ENCODE assay signal across 8 cellular contexts in genomic region chr2:191020742-191021381, GRCh38.
DNase-seq lines count a peak whose midpoint lies in the region; ATAC-seq, FAIRE-seq and TF ChIP-seq lines count a peak whose summit lies in the region.

No MANE protein-coding gene starts in this region.

- FAIRE-seq in H54 (lab: Jason Lieb, UNC) = no peak

- H3K4me3 Mint-ChIP-seq in stimulated activated effector memory CD8-positive, alpha-beta T cell treated with anti-CD3 and anti-CD28 coated beads, Interleukin-12 subunit alpha, Interleukin-12 subunit beta, amount 100 ng/mL, for 72 hours = no peak overlapping the region

- DNase-seq in AG09319 (ENCODE audit: extremely low read depth, low read depth) (peak; percentile 74), astrocyte of the cerebellum (ENCODE audit: low read depth) (peak; percentile 33), inferior parietal cortex (ENCODE audit: extremely low spot score) (peak; percentile 45), H54 (ENCODE audit: insufficient read length, low spot score) (no peak)
- DNase-seq in stimulated activated effector memory CD8-positive, alpha-beta T cell treated with anti-CD3 and anti-CD28 coated beads, Interleukin-12 subunit alpha, Interleukin-12 subunit beta, amount 100 ng/mL, for 72 hours (ENCODE audit: low spot score in 2 of 2) = peak; percentile 53 to 87

- peak; percentile 6 for ATAC-seq in GM18520 (IDR thresholded peaks at IDR 0.05; ENCODE audit: unreplicated experiment)
- ATAC-seq in HG03039 (IDR thresholded peaks at IDR 0.05; ENCODE audit: unreplicated experiment) = peak; percentile 16
- ATAC-seq in stimulated activated effector memory CD8-positive, alpha-beta T cell treated with anti-CD3 and anti-CD28 coated beads, Interleukin-12 subunit alpha, Interleukin-12 subunit beta, amount 100 ng/mL, for 72 hours = peak; percentile 73

- peak overlapping the region; percentile 97 for H3K4me2 ChIP-seq in OCI-LY3 (ENCODE audit: low read length)

- no peaks in the 10 kb centered on the region for H3K36me3 ChIP-seq in OCI-LY3 (replicated peaks; ENCODE audit: low read depth, low read length)

- 0 out of 2 replicates have a peak overlapping the region, but pooled peaks have one; percentile 31 for H2AFZ ChIP-seq in OCI-LY3 (ENCODE audit: low read depth, low read length)

- peaks cover 4% of the 10 kb centered on the region for H3K36me3 Mint-ChIP-seq in stimulated activated effector memory CD8-positive, alpha-beta T cell treated with anti-CD3 and anti-CD28 coated beads, Interleukin-12 subunit alpha, Interleukin-12 subunit beta, amount 100 ng/mL, for 72 hours

- H3K27ac ChIP-seq in OCI-LY3 (ENCODE audit: low read length) = peak overlapping the region; percentile 66

- peak overlapping the region; percentile 92 for H3K9ac ChIP-seq in OCI-LY3 (ENCODE audit: low read length)

- no peaks in the 10 kb centered on the region for H3K79me2 ChIP-seq in OCI-LY3 (ENCODE audit: low read length)

- H3K9me3 Mint-ChIP-seq in stimulated activated effector memory CD8-positive, alpha-beta T cell treated with anti-CD3 and anti-CD28 coated beads, Interleukin-12 subunit alpha, Interleukin-12 subunit beta, amount 100 ng/mL, for 72 hours = peaks cover 5% of the 10 kb centered on the region

- peaks cover 29% of the 10 kb centered on the region for H3K4me1 Mint-ChIP-seq in stimulated activated effector memory CD8-positive, alpha-beta T cell treated with anti-CD3 and anti-CD28 coated beads, Interleukin-12 subunit alpha, Interleukin-12 subunit beta, amount 100 ng/mL, for 72 hours

- no peaks in the 10 kb centered on the region for H3K9me3 ChIP-seq in OCI-LY3 (ENCODE audit: insufficient read depth, low read length)

- no peak for TF ChIP-seq CTCF in AG09319 (IDR thresholded peaks at IDR 0.05; ENCODE audit: low read depth, low read length)
- TF ChIP-seq CTCF in OCI-LY3 (IDR thresholded peaks at IDR 0.05; ENCODE audit: low read depth, low read length) = no peak
- TF ChIP-seq CTCF in astrocyte of the cerebellum (IDR thresholded peaks at IDR 0.05; ENCODE audit: low read depth, low read length, missing control alignments) = no peak

- no peaks in the 10 kb centered on the region for H4K20me1 ChIP-seq in OCI-LY3 (ENCODE audit: insufficient read depth, low read length)

- no peak for TF ChIP-seq POLR2A in H54 (IDR thresholded peaks at IDR 0.05; ENCODE audit: low read depth, low read length)

- H3K27ac Mint-ChIP-seq in stimulated activated effector memory CD8-positive, alpha-beta T cell treated with anti-CD3 and anti-CD28 coated beads, Interleukin-12 subunit alpha, Interleukin-12 subunit beta, amount 100 ng/mL, for 72 hours = no peak overlapping the region

- peaks cover 30% of the 10 kb centered on the region for H3K4me1 ChIP-seq in OCI-LY3 (ENCODE audit: low read length)

- peak overlapping the region; percentile 86 for H3K4me3 ChIP-seq in OCI-LY3 (ENCODE audit: low read length)
- H3K4me3 ChIP-seq in astrocyte of the cerebellum (ENCODE audit: low read depth, low read length) = peak overlapping the region; percentile 53

- H3K27me3 ChIP-seq in OCI-LY3 (ENCODE audit: low read depth, low read length) = no peaks in the 10 kb centered on the region

- in situ Hi-C loops in astrocyte of the cerebellum (cut with HindIII; ENCODE audit: low sequenced_read_pairs) = no loop called here

Comparison
In these comparisons a context has a peak if more than half of its experiments do, and no peak if none do; other contexts are left out.
1. ATAC-seq: peak in every context shown above with its lines; median percentile 73 in stimulated activated effector memory CD8-positive, alpha-beta T cell treated with anti-CD3 and anti-CD28 coated beads, Interleukin-12 subunit alpha, Interleukin-12 subunit beta, amount 100 ng/mL, for 72 hours; 16 in HG03039; 6 in GM18520.